ENCODE assay signal across 1 cellular context in genomic region chr5:71939452-71939932, GRCh38.
TF ChIP-seq lines count a peak whose summit lies in the region.

No MANE protein-coding gene starts in this region.

TF ChIP-seq in HepG2, 621 proteins besides CTCF, POLR2A, EP300 and RAD21 (continued from another document):
- TF ChIP-seq ZNF609 (CRISPR knock-in tag; IDR thresholded peaks at IDR 0.05; ENCODE audit: borderline replicate concordance): no peak
- no peak for TF ChIP-seq ZNF556 (CRISPR knock-in tag; IDR thresholded peaks at IDR 0.05; ENCODE audit: borderline replicate concordance)
- no peak for TF ChIP-seq ZNF331 (CRISPR knock-in tag; IDR thresholded peaks at IDR 0.05)
- no peak for TF ChIP-seq CREBL2 (CRISPR knock-in tag; IDR thresholded peaks at IDR 0.05; ENCODE audit: borderline replicate concordance)
- TF ChIP-seq DPF2 (CRISPR knock-in tag; IDR thresholded peaks at IDR 0.05; ENCODE audit: borderline replicate concordance, low read depth): no peak
- TF ChIP-seq ELK4 (CRISPR knock-in tag; IDR thresholded peaks at IDR 0.05; ENCODE audit: borderline replicate concordance): no peak
- TF ChIP-seq MAFF (IDR thresholded peaks at IDR 0.05; ENCODE audit: low read depth, low read length): no peak
- no peak for TF ChIP-seq REXO4 (CRISPR knock-in tag; IDR thresholded peaks at IDR 0.05; ENCODE audit: borderline replicate concordance)
